1 cellular context compared by ENCODE assay signal in genomic region chr7:111558948-111559347, GRCh38.
TF ChIP-seq lines count a peak whose summit lies in the region.

No MANE protein-coding gene starts in this region.

TF ChIP-seq in SK-N-SH, 30 proteins besides CTCF, POLR2A, EP300 and RAD21 (continued from another document):
- peak; percentile 64; the same call in 1 of the 2 replicates for TF ChIP-seq RCOR1 (IDR thresholded peaks at IDR 0.05; ENCODE audit: low read length)
- TF ChIP-seq TCF12 (IDR thresholded peaks at IDR 0.05): peak; percentile 91
- TF ChIP-seq NFIC (IDR thresholded peaks at IDR 0.05; ENCODE audit: borderline replicate concordance): no peak
- TF ChIP-seq FOXM1 (IDR thresholded peaks at IDR 0.05; ENCODE audit: low read depth): no peak
- no peak for TF ChIP-seq MAX (IDR thresholded peaks at IDR 0.05; ENCODE audit: low read depth)
